10 cellular contexts compared by ENCODE assay signal in genomic region chr16:82629441-82630027, GRCh38. TPM values are rescaled to one million over a fixed set of nuclear protein-coding genes. Genes with fewer than 3 reads are reported as not detected.
DNase-seq lines count a peak whose midpoint lies in the region; TF ChIP-seq lines count a peak whose summit lies in the region.
"Had no signal": no experiment of that assay in that cellular context is flagged by ENCODE, and none has a peak within 500 bp of the region (broad histone marks: within the 10 kb centered on the region; RNA-seq: fewer than 3 reads in every experiment).

No MANE protein-coding gene starts in this region.

- H3K4me3 Mint-ChIP-seq in type B pancreatic cell, result peak overlapping the region; percentile 16
- no peak overlapping the region for H3K4me3 Mint-ChIP-seq in activated T-helper 1 cell treated with anti-CD3 and anti-CD28 coated beads, Interleukin-12 subunit alpha, Interleukin-12 subunit beta, Interleukin-2, Interleukin-4 antibody, amounts not matched to agents 30 ng/mL and 10 ng/mL and 1 ng/mL, durations not matched to agents 14 hours and 24 hours and 36 hours

- in situ Hi-C loops in astrocyte of the spinal cord (cut with HindIII; ENCODE audit: low sequenced_read_pairs), result no loop called here

- H3K36me3 Mint-ChIP-seq in type B pancreatic cell, result peaks cover 5% of the 10 kb centered on the region
- no peaks in the 10 kb centered on the region for H3K36me3 Mint-ChIP-seq in activated T-helper 1 cell treated with anti-CD3 and anti-CD28 coated beads, Interleukin-12 subunit alpha, Interleukin-12 subunit beta, Interleukin-2, Interleukin-4 antibody, amounts not matched to agents 30 ng/mL and 10 ng/mL and 1 ng/mL, durations not matched to agents 14 hours and 24 hours and 36 hours (ENCODE audit: low read depth)

- DNase-seq in HFF-Myc (ENCODE audit: extremely low read depth, low read depth) (no peak), astrocyte of the spinal cord (ENCODE audit: low read depth, low spot score) (peak; percentile 65), iPS-NIHi7 (ENCODE audit: extremely low spot score) (peak; percentile 20), type B pancreatic cell (ENCODE audit: extremely low spot score, unreplicated experiment) (no peak), OCI-M1 (lab: John Stamatoyannopoulos, UW) (no peak)
- no peak for DNase-seq in activated T-helper 1 cell treated with anti-CD3 and anti-CD28 coated beads, Interleukin-12 subunit alpha, Interleukin-12 subunit beta, Interleukin-2, Interleukin-4 antibody, amounts not matched to agents 30 ng/mL and 10 ng/mL and 1 ng/mL, durations not matched to agents 14 hours and 24 hours and 36 hours (ENCODE audit: low spot score)
- DNase-seq in activated CD4-positive, alpha-beta T cell treated with anti-CD3 and anti-CD28 coated beads for 48 hours, result no peak
- DNase-seq: anterior cingulate cortex, NCI-H1436 treated with DMSO at 0.1 percent for 48 hours, RPMI8226 had no signal

- peaks cover 71% of the 10 kb centered on the region for H3K27me3 Mint-ChIP-seq in type B pancreatic cell
- peaks cover 62% of the 10 kb centered on the region for H3K27me3 Mint-ChIP-seq in activated T-helper 1 cell treated with anti-CD3 and anti-CD28 coated beads, Interleukin-12 subunit alpha, Interleukin-12 subunit beta, Interleukin-2, Interleukin-4 antibody, amounts not matched to agents 30 ng/mL and 10 ng/mL and 1 ng/mL, durations not matched to agents 14 hours and 24 hours and 36 hours (ENCODE audit: insufficient read depth)

- H3K27ac Mint-ChIP-seq in type B pancreatic cell, result no peak overlapping the region
- no peak overlapping the region for H3K27ac Mint-ChIP-seq in activated T-helper 1 cell treated with anti-CD3 and anti-CD28 coated beads, Interleukin-12 subunit alpha, Interleukin-12 subunit beta, Interleukin-2, Interleukin-4 antibody, amounts not matched to agents 30 ng/mL and 10 ng/mL and 1 ng/mL, durations not matched to agents 14 hours and 24 hours and 36 hours

- H3K4me3 ChIP-seq in HFF-Myc (replicated peaks; ENCODE audit: low read depth, low read length), result peak overlapping the region; percentile 64
- no peak overlapping the region for H3K4me3 ChIP-seq in astrocyte of the spinal cord (ENCODE audit: low read depth, low read length)

- no peak for TF ChIP-seq CTCF in HFF-Myc (IDR thresholded peaks at IDR 0.05; ENCODE audit: low read depth, low read length, missing control alignments)
- no peak for TF ChIP-seq CTCF in astrocyte of the spinal cord (IDR thresholded peaks at IDR 0.05; ENCODE audit: low read depth, low read length)
- TF ChIP-seq CTCF in type B pancreatic cell (conservative IDR thresholded peaks at IDR 0.05), result no peak

- peaks cover 19% of the 10 kb centered on the region for H3K4me1 Mint-ChIP-seq in type B pancreatic cell (ENCODE audit: unreplicated experiment)
- peaks cover 5% of the 10 kb centered on the region for H3K4me1 Mint-ChIP-seq in activated T-helper 1 cell treated with anti-CD3 and anti-CD28 coated beads, Interleukin-12 subunit alpha, Interleukin-12 subunit beta, Interleukin-2, Interleukin-4 antibody, amounts not matched to agents 30 ng/mL and 10 ng/mL and 1 ng/mL, durations not matched to agents 14 hours and 24 hours and 36 hours (ENCODE audit: low read depth)

- no peaks in the 10 kb centered on the region for H3K9me3 Mint-ChIP-seq in type B pancreatic cell
- H3K9me3 Mint-ChIP-seq in activated T-helper 1 cell treated with anti-CD3 and anti-CD28 coated beads, Interleukin-12 subunit alpha, Interleukin-12 subunit beta, Interleukin-2, Interleukin-4 antibody, amounts not matched to agents 30 ng/mL and 10 ng/mL and 1 ng/mL, durations not matched to agents 14 hours and 24 hours and 36 hours, result no peaks in the 10 kb centered on the region

- intact Hi-C loops in activated T-helper 1 cell treated with anti-CD3 and anti-CD28 coated beads, Interleukin-12 subunit alpha, Interleukin-12 subunit beta, Interleukin-2, Interleukin-4 antibody, amounts not matched to agents 30 ng/mL and 10 ng/mL and 1 ng/mL, durations not matched to agents 14 hours and 24 hours and 36 hours (cut with micrococcal nuclease), result loop anchor here (1.0 to 2.0 kb wide), 2 partner anchors 42 to 585 kb away; no protein-coding TSS in a partner anchor

RNA-seq across cellular contexts. Expression of gene CDH13, which starts 2.8 kb away (rescaled TPM):
- total RNA-seq in type B pancreatic cell (ENCODE audit: low replicate concordance), result 3.1 and 46.4 TPM in 2 replicates
- total RNA-seq in activated T-helper 1 cell treated with anti-CD3 and anti-CD28 coated beads, Interleukin-12 subunit alpha, Interleukin-12 subunit beta, Interleukin-2, Interleukin-4 antibody, amounts not matched to agents 30 ng/mL and 10 ng/mL and 1 ng/mL, durations not matched to agents 14 hours and 24 hours and 36 hours, result not detected in 2 replicates

Comparison
In these comparisons a context has a peak if more than half of its experiments do, and no peak if none do; other contexts are left out.
1. DNase-seq: peak in astrocyte of the spinal cord (single experiment) and iPS-NIHi7 (single experiment); none in HFF-Myc (single experiment), type B pancreatic cell (single experiment), activated T-helper 1 cell treated with anti-CD3 and anti-CD28 coated beads, Interleukin-12 subunit alpha, Interleukin-12 subunit beta, Interleukin-2, Interleukin-4 antibody, amounts not matched to agents 30 ng/mL and 10 ng/mL and 1 ng/mL, durations not matched to agents 14 hours and 24 hours and 36 hours (single experiment), OCI-M1 (single experiment) and activated CD4-positive, alpha-beta T cell treated with anti-CD3 and anti-CD28 coated beads for 48 hours (single experiment).